In genomic region chr11:95915051-95915450, GRCh38 we compare ENCODE assay signal across 17 cellular contexts.
"Had no signal": no experiment of that assay in that cellular context is flagged by ENCODE, and none has a peak within 500 bp of the region (broad histone marks: within the 10 kb centered on the region; RNA-seq: fewer than 3 reads in every experiment).

No MANE protein-coding gene starts in this region.

- ATAC-seq: activated naive CD4-positive, alpha-beta T cell treated with anti-CD3 and anti-CD28 coated beads, Interleukin-2, amount 50 U/mL, for 72 hours; activated T-helper 17 cell treated with anti-CD3 and anti-CD28 coated beads, Interleukin-2, amount 50 U/mL, for 72 hours; left colon; lower lobe of right lung; natural killer cell; WTC11 had no signal

- DNase-seq: activated T-cell treated with anti-CD3 and anti-CD28 coated beads, Interleukin-2, amount 50 U/mL, for 24 hours; effector CD8-positive, alpha-beta T cell; erythroblast; foreskin melanocyte; head of caudate nucleus; islet precursor cell; left colon; lower lobe of right lung; natural killer cell; spleen; stimulated activated CD4-positive, alpha-beta T cell treated with anti-CD3 and anti-CD28 coated beads, Interleukin-4, amount 100 ng/mL, for 1 hour; stimulated activated naive CD4-positive, alpha-beta T cell treated with Interleukin-2 at 50 U/mL for 16 hours; T-helper 9 cell; thyroid gland had no signal

- H3K4me3 ChIP-seq: lower lobe of right lung, spleen, thyroid gland had no signal

- H3K36me3 ChIP-seq: lower lobe of right lung, spleen, thyroid gland had no signal

- H3K27me3 ChIP-seq: spleen, thyroid gland had no signal

- H3K27ac ChIP-seq: lower lobe of right lung, spleen, thyroid gland had no signal

- H3K9me3 ChIP-seq: lower lobe of right lung, spleen, thyroid gland had no signal
